Comparison of ENCODE assay signal across 17 cellular contexts in genomic region chr2:25335204-25335603, GRCh38. TPM values are rescaled to one million over a fixed set of nuclear protein-coding genes. Genes with fewer than 3 reads are reported as not detected.
DNase-seq lines count a peak whose midpoint lies in the region; ATAC-seq and TF ChIP-seq lines count a peak whose summit lies in the region.
"Had no signal": no experiment of that assay in that cellular context is flagged by ENCODE, and none has a peak within 500 bp of the region (broad histone marks: within the 10 kb centered on the region; RNA-seq: fewer than 3 reads in every experiment).

No MANE protein-coding gene starts in this region.

- 0 out of 2 replicates have a peak overlapping the region, but pooled peaks have one; percentile 4 for H3K4me2 ChIP-seq in BLaER1
- H3K4me2 ChIP-seq in BLaER1 treated with 17β-estradiol and CSF1 and Interleukin-3, amounts not matched to agents 10 nM and 100 nM, result peak overlapping the region; percentile 12 to 91 (median 41); a peak in 15 of 22 replicates
- H3K4me2 ChIP-seq in trophoblast cell (ENCODE audit: low read length), result no peak overlapping the region

- H3K27me3 Mint-ChIP-seq in activated CD8-positive, alpha-beta T cell treated with anti-CD3 and anti-CD28 coated beads for 36 hours, result no peaks in the 10 kb centered on the region
- H3K27me3 Mint-ChIP-seq in naive thymus-derived CD4-positive, alpha-beta T cell, result no peaks in the 10 kb centered on the region

- no peak overlapping the region for H2BK12ac ChIP-seq in trophoblast cell (ENCODE audit: low read length)

- no peak overlapping the region for H2AK5ac ChIP-seq in trophoblast cell (ENCODE audit: low read length)

- POLR2A ChIA-PET in activated CD8-positive, alpha-beta T cell treated with anti-CD3 and anti-CD28 coated beads for 36 hours (lab: Charles Lee), result interaction anchor here (1.3 to 6.1 kb wide), 4 partner anchors 7 to 21 kb away, joined by 3 to 51 read pairs (median 19); no protein-coding TSS in a partner anchor
- POLR2A ChIA-PET in naive thymus-derived CD4-positive, alpha-beta T cell (lab: Charles Lee), result interaction anchor here (0.6 to 3.3 kb wide), 4 partner anchors 21 to 163 kb away, joined by 4 to 25 read pairs (median 6); no protein-coding TSS in a partner anchor

- H3K9me3 ChIP-seq in BLaER1 (no peaks in the 10 kb centered on the region), testis (no peaks in the 10 kb centered on the region), trophoblast cell (ENCODE audit: insufficient read depth, low read depth, low read length) (no peaks in the 10 kb centered on the region)
- H3K9me3 ChIP-seq in BLaER1 treated with 17β-estradiol and CSF1 and Interleukin-3, amounts not matched to agents 10 nM and 100 nM (replicated peaks in 1 of 11), result no peaks in the 10 kb centered on the region
- no peaks in the 10 kb centered on the region for H3K9me3 ChIP-seq in naive thymus-derived CD4-positive, alpha-beta T cell (ENCODE audit: control insufficient read depth in 2 of 3, low read length in 3 of 3)
- H3K9me3 ChIP-seq: body of pancreas, pancreas, thyroid gland had no signal

- no peak overlapping the region for H4K91ac ChIP-seq in trophoblast cell (ENCODE audit: low read depth, low read length)

- H3K4me3 Mint-ChIP-seq in activated CD8-positive, alpha-beta T cell treated with anti-CD3 and anti-CD28 coated beads for 36 hours, result no peak overlapping the region
- H3K4me3 Mint-ChIP-seq in naive thymus-derived CD4-positive, alpha-beta T cell, result peak overlapping the region in 7 of 10 donors; percentile 21 to 81 (median 62)
- H3K4me3 Mint-ChIP-seq: nephron progenitor cell had no signal

- H3K27ac ChIP-seq in BLaER1, result no peak overlapping the region
- no peak overlapping the region for H3K27ac ChIP-seq in BLaER1 treated with 17β-estradiol and CSF1 and Interleukin-3, amounts not matched to agents 10 nM and 100 nM
- H3K27ac ChIP-seq in naive thymus-derived CD4-positive, alpha-beta T cell (ENCODE audit: low read depth, low read length), result peak overlapping the region; percentile 51
- H3K27ac ChIP-seq in testis, result no peak overlapping the region
- H3K27ac ChIP-seq in trophoblast cell (ENCODE audit: low read depth, low read length), result no peak overlapping the region
- H3K27ac ChIP-seq: body of pancreas, coronary artery, pancreas, thyroid gland had no signal

- no peaks in the 10 kb centered on the region for H3K79me1 ChIP-seq in trophoblast cell (ENCODE audit: low read length)

- 0 out of 2 replicates have a peak, but pooled peaks cover 24% of the 10 kb centered on the region for H3K36me3 ChIP-seq in BLaER1
- H3K36me3 ChIP-seq in BLaER1 treated with 17β-estradiol and CSF1 and Interleukin-3, amounts not matched to agents 10 nM and 100 nM, result peaks cover 0 to 17% (median 0%) of the 10 kb centered on the region in 11 experiments; a peak in 4 of 22 replicates
- no peaks in the 10 kb centered on the region for H3K36me3 ChIP-seq in naive thymus-derived CD4-positive, alpha-beta T cell (ENCODE audit: control insufficient read depth in 2 of 3, insufficient read depth in 3 of 3, low read length in 3 of 3)
- H3K36me3 ChIP-seq in testis (ENCODE audit: low read depth, missing control alignments), result no peaks in the 10 kb centered on the region
- H3K36me3 ChIP-seq in trophoblast cell (ENCODE audit: control insufficient read depth in 1 of 2, insufficient read depth in 2 of 2, low read length in 2 of 2), result no peaks in the 10 kb centered on the region
- H3K36me3 ChIP-seq: pancreas, thyroid gland had no signal

- H3K27me3 ChIP-seq in BLaER1 (no peaks in the 10 kb centered on the region), testis (no peaks in the 10 kb centered on the region), trophoblast cell (ENCODE audit: insufficient read depth, low read length) (no peaks in the 10 kb centered on the region)
- no peaks in the 10 kb centered on the region for H3K27me3 ChIP-seq in BLaER1 treated with 17β-estradiol and CSF1 and Interleukin-3, amounts not matched to agents 10 nM and 100 nM
- H3K27me3 ChIP-seq in naive thymus-derived CD4-positive, alpha-beta T cell (ENCODE audit: control insufficient read depth in 2 of 2, insufficient read depth in 2 of 2, low read length in 2 of 2), result no peaks in the 10 kb centered on the region
- H3K27me3 ChIP-seq: body of pancreas, pancreas, thyroid gland had no signal

- no peak overlapping the region for H3K4me3 ChIP-seq in BLaER1
- no peak overlapping the region for H3K4me3 ChIP-seq in BLaER1 treated with 17β-estradiol and CSF1 and Interleukin-3, amounts not matched to agents 10 nM and 100 nM
- no peak overlapping the region for H3K4me3 ChIP-seq in naive thymus-derived CD4-positive, alpha-beta T cell (ENCODE audit: low read length)
- no peak overlapping the region for H3K4me3 ChIP-seq in testis
- H3K4me3 ChIP-seq in trophoblast cell (ENCODE audit: low read depth, low read length), result no peak overlapping the region
- H3K4me3 ChIP-seq: body of pancreas, coronary artery, pancreas, thyroid gland had no signal

- H3K79me2 ChIP-seq in trophoblast cell (ENCODE audit: control insufficient read depth, insufficient read depth, low read length, poor library complexity), result no peaks in the 10 kb centered on the region

- peaks cover 92% of the 10 kb centered on the region for H3K4me1 Mint-ChIP-seq in activated CD8-positive, alpha-beta T cell treated with anti-CD3 and anti-CD28 coated beads for 36 hours (ENCODE audit: low read depth)
- peaks cover 66 to 96% (median 89%) of the 10 kb centered on the region in 7 donors for H3K4me1 Mint-ChIP-seq in naive thymus-derived CD4-positive, alpha-beta T cell

- peaks cover 100% of the 10 kb centered on the region for H4K20me1 ChIP-seq in BLaER1
- H4K20me1 ChIP-seq in BLaER1 treated with 17β-estradiol and CSF1 and Interleukin-3, amounts not matched to agents 10 nM and 100 nM, result peaks cover 91 to 100% (median 98%) of the 10 kb centered on the region in 11 experiments

- no peak overlapping the region for H4K12ac ChIP-seq in trophoblast cell (ENCODE audit: low read depth, low read length)

- intact Hi-C loops in activated CD8-positive, alpha-beta T cell treated with anti-CD3 and anti-CD28 coated beads for 36 hours (cut with micrococcal nuclease), result loop anchor here (2.0 kb wide), 1 partner anchor 20 kb away; no protein-coding TSS in a partner anchor
- intact Hi-C loops in naive thymus-derived CD4-positive, alpha-beta T cell (cut with micrococcal nuclease), result loop anchor here in 1 of 2 donors (2.0 to 5.0 kb wide), 2 partner anchors 20 to 33 kb away; no protein-coding TSS in a partner anchor
- intact Hi-C loops in testis (cut with DNase I; ENCODE audit: low total_unique reads), result no loop called here

- no peak overlapping the region for H3K18ac ChIP-seq in trophoblast cell (ENCODE audit: low read length)

- TF ChIP-seq CTCF in activated CD8-positive, alpha-beta T cell treated with anti-CD3 and anti-CD28 coated beads for 36 hours (IDR thresholded peaks at IDR 0.05), result no peak
- TF ChIP-seq CTCF in testis (IDR thresholded peaks at IDR 0.05), result no peak

- H2BK120ac ChIP-seq in trophoblast cell (ENCODE audit: insufficient read depth, low read length, poor library complexity), result no peak overlapping the region

- H4K8ac ChIP-seq in trophoblast cell (ENCODE audit: low read depth, low read length), result no peak overlapping the region

- 73 to 75% methylated on average over 8 of the region's 8 CpGs for WGBS in testis, 2 donors
- no CpG with 5 or more reads among the region's 8 CpGs for WGBS in trophoblast cell (ENCODE audit: extremely low coverage, insufficient coverage, insufficient read length)

- H3K4ac ChIP-seq in trophoblast cell (ENCODE audit: low read depth, low read length), result no peak overlapping the region

- ATAC-seq in activated CD8-positive, alpha-beta T cell treated with anti-CD3 and anti-CD28 coated beads for 36 hours, result no peak
- no peak for ATAC-seq in naive thymus-derived CD4-positive, alpha-beta T cell
- ATAC-seq: body of pancreas, pancreas had no signal

- H3K9ac ChIP-seq in BLaER1 (no peak overlapping the region), trophoblast cell (ENCODE audit: low read length) (no peak overlapping the region)
- 0 out of 22 replicates have a peak overlapping the region, but pooled peaks of 1 of the 11 experiments have one; percentile 22 for H3K9ac ChIP-seq in BLaER1 treated with 17β-estradiol and CSF1 and Interleukin-3, amounts not matched to agents 10 nM and 100 nM

- H3K27ac Mint-ChIP-seq in activated CD8-positive, alpha-beta T cell treated with anti-CD3 and anti-CD28 coated beads for 36 hours, result peak overlapping the region; percentile 65
- H3K27ac Mint-ChIP-seq in naive thymus-derived CD4-positive, alpha-beta T cell, result peak overlapping the region; percentile 56 to 95 (median 85)
- H3K27ac Mint-ChIP-seq: nephron progenitor cell had no signal

- peaks cover 22% of the 10 kb centered on the region for H3K36me3 Mint-ChIP-seq in activated CD8-positive, alpha-beta T cell treated with anti-CD3 and anti-CD28 coated beads for 36 hours (ENCODE audit: low read depth)
- H3K36me3 Mint-ChIP-seq in naive thymus-derived CD4-positive, alpha-beta T cell, result peaks cover 0 to 10% (median 4%) of the 10 kb centered on the region in 5 donors

- no peak overlapping the region for H3K14ac ChIP-seq in trophoblast cell (ENCODE audit: low read length)

- H3K9me3 Mint-ChIP-seq in activated CD8-positive, alpha-beta T cell treated with anti-CD3 and anti-CD28 coated beads for 36 hours, result no peaks in the 10 kb centered on the region
- H3K9me3 Mint-ChIP-seq in naive thymus-derived CD4-positive, alpha-beta T cell, result peaks cover 0 to 1% (median 0%) of the 10 kb centered on the region in 11 donors
- H3K9me3 Mint-ChIP-seq: nephron progenitor cell had no signal

- no peak overlapping the region for H3K23ac ChIP-seq in trophoblast cell (ENCODE audit: low read length)

- H3K4me1 ChIP-seq in BLaER1, result peaks cover 82% of the 10 kb centered on the region
- H3K4me1 ChIP-seq in BLaER1 treated with 17β-estradiol and CSF1 and Interleukin-3, amounts not matched to agents 10 nM and 100 nM, result peaks cover 71 to 87% (median 85%) of the 10 kb centered on the region in 10 experiments
- H3K4me1 ChIP-seq in naive thymus-derived CD4-positive, alpha-beta T cell (ENCODE audit: control insufficient read depth in 2 of 2, insufficient read depth in 2 of 2, low read length in 2 of 2), result peaks cover 13 to 67% of the 10 kb centered on the region in 2 donors
- H3K4me1 ChIP-seq in testis, result peaks cover 46% of the 10 kb centered on the region
- no peaks in the 10 kb centered on the region for H3K4me1 ChIP-seq in trophoblast cell (ENCODE audit: control insufficient read depth in 1 of 2, insufficient read depth in 2 of 2, low read length in 2 of 2)

- no peak overlapping the region for H2BK5ac ChIP-seq in trophoblast cell (ENCODE audit: low read depth, low read length, poor library complexity)

- H2AFZ ChIP-seq in trophoblast cell (ENCODE audit: insufficient read depth, low read length, poor library complexity), result no peak overlapping the region

- no peak for DNase-seq in activated CD8-positive, alpha-beta T cell treated with anti-CD3 and anti-CD28 coated beads for 36 hours
- no peak for DNase-seq in naive thymus-derived CD4-positive, alpha-beta T cell
- DNase-seq in testis (no peak), trophoblast cell (no peak)
- DNase-seq in central memory CD4-positive, alpha-beta T cell, result no peak
- DNase-seq: activated T-cell treated with anti-CD3 and anti-CD28 coated beads, Interleukin-2, amount 50 U/mL, for 48 hours; body of pancreas; DMS79; head of caudate nucleus; NCI-H2107; NCI-H510A; nephron progenitor cell; pancreas; thyroid gland had no signal

- TF ChIP-seq POLR2A in testis (IDR thresholded peaks at IDR 0.05), result no peak

- CTCF ChIA-PET in activated CD8-positive, alpha-beta T cell treated with anti-CD3 and anti-CD28 coated beads for 36 hours (lab: Charles Lee), result interaction anchor here (1.1 to 2.6 kb wide), 5 partner anchors 10 to 58 kb away, joined by 4 to 10 read pairs (median 7); no protein-coding TSS in a partner anchor
- CTCF ChIA-PET in naive thymus-derived CD4-positive, alpha-beta T cell (lab: Charles Lee), result interaction anchor here (0.7 kb wide), 1 partner anchor 43 kb away, joined by 3 read pairs; no protein-coding TSS in a partner anchor

RNA-seq across cellular contexts. Expression of gene DNMT3A, which starts 6.5 kb away (rescaled TPM):
- 10 to 100 TPM; 84.8 to 97.8 TPM for total RNA-seq in activated CD8-positive, alpha-beta T cell treated with anti-CD3 and anti-CD28 coated beads for 36 hours
- total RNA-seq in naive thymus-derived CD4-positive, alpha-beta T cell, result 100 to 1,000 TPM in 3 of 5 experiments, 10 to 100 TPM in 2; 78.9 to 117 (median 106) TPM
- polyA plus RNA-seq in naive thymus-derived CD4-positive, alpha-beta T cell, result 10 to 100 TPM; 19.4 to 29.0 TPM
- total RNA-seq in testis, result 10 to 100 TPM; 36.3 TPM
- polyA plus RNA-seq in testis (ENCODE audit: insufficient read depth, low read depth, low replicate concordance), result 15.5 TPM
- polyA plus RNA-seq in trophoblast cell (2013), result 23.3 and 25.8 TPM in 2 replicates
